In genomic region chr7:143426479-143427142, GRCh38 we compare ENCODE assay signal across 1 cellular context.
TF ChIP-seq lines count a peak whose summit lies in the region.

No MANE protein-coding gene starts in this region.

TF ChIP-seq in HCT116, 20 proteins besides CTCF, POLR2A, EP300 and RAD21:
- no peak for TF ChIP-seq JUND (IDR thresholded peaks at IDR 0.05)
- TF ChIP-seq EZH2 (IDR thresholded peaks at IDR 0.05): no peak
- TF ChIP-seq TCF7L2 (IDR thresholded peaks at IDR 0.05; ENCODE audit: borderline replicate concordance, extremely low read depth, insufficient read depth, insufficient read length): no peak
- TF ChIP-seq, protein P1, sequence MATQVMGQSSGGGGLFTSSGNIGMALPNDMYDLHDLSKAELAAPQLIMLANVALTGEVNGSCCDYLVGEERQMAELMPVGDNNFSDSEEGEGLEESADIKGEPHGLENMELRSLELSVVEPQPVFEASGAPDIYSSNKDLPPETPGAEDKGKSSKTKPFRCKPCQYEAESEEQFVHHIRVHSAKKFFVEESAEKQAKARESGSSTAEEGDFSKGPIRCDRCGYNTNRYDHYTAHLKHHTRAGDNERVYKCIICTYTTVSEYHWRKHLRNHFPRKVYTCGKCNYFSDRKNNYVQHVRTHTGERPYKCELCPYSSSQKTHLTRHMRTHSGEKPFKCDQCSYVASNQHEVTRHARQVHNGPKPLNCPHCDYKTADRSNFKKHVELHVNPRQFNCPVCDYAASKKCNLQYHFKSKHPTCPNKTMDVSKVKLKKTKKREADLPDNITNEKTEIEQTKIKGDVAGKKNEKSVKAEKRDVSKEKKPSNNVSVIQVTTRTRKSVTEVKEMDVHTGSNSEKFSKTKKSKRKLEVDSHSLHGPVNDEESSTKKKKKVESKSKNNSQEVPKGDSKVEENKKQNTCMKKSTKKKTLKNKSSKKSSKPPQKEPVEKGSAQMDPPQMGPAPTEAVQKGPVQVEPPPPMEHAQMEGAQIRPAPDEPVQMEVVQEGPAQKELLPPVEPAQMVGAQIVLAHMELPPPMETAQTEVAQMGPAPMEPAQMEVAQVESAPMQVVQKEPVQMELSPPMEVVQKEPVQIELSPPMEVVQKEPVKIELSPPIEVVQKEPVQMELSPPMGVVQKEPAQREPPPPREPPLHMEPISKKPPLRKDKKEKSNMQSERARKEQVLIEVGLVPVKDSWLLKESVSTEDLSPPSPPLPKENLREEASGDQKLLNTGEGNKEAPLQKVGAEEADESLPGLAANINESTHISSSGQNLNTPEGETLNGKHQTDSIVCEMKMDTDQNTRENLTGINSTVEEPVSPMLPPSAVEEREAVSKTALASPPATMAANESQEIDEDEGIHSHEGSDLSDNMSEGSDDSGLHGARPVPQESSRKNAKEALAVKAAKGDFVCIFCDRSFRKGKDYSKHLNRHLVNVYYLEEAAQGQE (IDR thresholded peaks at IDR 0.05; ENCODE audit: low read depth): no peak
- TF ChIP-seq ATF3 (IDR thresholded peaks at IDR 0.05): no peak
- TF ChIP-seq YY1 (IDR thresholded peaks at IDR 0.05; ENCODE audit: extremely low read depth, insufficient replicate concordance, low read depth, low read length): no peak
- no peak for TF ChIP-seq ZFX (IDR thresholded peaks at IDR 0.05)
- TF ChIP-seq FOSL1 (IDR thresholded peaks at IDR 0.05; ENCODE audit: low read depth): no peak
